In the genomic region with DNA sequence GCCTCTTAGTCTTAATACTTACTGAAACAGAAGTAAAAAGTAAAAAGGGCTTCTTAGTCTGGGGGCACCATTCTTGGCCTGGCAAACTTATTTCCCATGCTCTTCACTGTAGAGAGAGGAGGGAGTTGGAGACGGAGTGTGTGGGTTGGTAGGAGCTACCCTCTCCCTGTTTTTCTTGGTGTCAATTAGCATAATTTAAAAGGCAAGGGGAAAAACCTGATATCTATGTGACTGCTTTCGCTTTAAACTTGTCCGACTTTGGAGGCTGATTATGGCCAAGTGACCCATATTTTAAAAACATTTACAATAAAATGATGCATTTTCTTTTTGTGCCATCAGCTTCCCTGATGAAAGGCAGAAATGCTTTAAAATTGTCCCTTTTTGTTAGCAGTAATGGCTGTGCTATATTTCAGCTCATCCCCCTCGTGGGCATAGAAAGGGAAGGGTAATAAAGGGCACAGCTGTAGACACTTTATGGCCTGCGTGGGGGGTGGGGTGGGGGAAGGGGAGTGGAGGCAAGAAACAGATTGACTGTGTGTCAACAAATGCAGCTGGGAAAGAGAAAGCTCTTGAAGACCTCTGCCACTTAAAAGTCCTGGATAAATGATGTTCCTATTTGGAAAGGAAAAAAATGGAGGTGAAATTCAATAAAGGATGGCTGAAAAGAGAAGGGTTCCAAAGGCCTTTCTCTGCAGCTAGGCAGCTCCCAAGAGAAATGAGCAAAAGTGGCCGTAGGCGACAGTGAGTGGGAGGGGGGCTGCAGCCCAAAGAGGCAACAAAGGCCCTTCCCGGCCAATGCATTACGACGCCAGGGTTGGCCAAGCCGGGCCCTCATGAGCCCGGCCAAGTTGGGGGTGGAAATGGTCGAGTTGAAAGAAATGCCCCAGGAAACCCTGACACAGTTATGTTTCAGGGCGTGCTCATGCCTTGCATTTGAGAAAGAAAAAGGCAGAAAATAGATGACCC, we compare ENCODE assay signal across 19 cellular contexts. TPM values are rescaled to one million over a fixed set of nuclear protein-coding genes. Genes with fewer than 3 reads are reported as not detected.
DNase-seq lines count a peak whose midpoint lies in the region; TF ChIP-seq lines count a peak whose summit lies in the region.
"Had no signal": no experiment of that assay in that cellular context is flagged by ENCODE, and none has a peak within 500 bp of the region (broad histone marks: within the 10 kb centered on the region; RNA-seq: fewer than 3 reads in every experiment).

No MANE protein-coding gene starts in this region.

- H3K4me3 Mint-ChIP-seq in glutamatergic neuron (ENCODE audit: unreplicated experiment) (peak overlapping the region; percentile 72), progenitor cell of endocrine pancreas (ENCODE audit: low read depth) (no peak overlapping the region)
- H3K4me3 Mint-ChIP-seq: activated T-cell treated with anti-CD3 and anti-CD28 coated beads, Interleukin-2, amount 50 U/mL, for 24 hours; H9; immature natural killer cell had no signal

- TF ChIP-seq CTCF in glutamatergic neuron (IDR thresholded peaks at IDR 0.05; ENCODE audit: partially characterized antibody, unreplicated experiment) = no peak
- TF ChIP-seq CTCF in progenitor cell of endocrine pancreas (IDR thresholded peaks at IDR 0.05; ENCODE audit: unreplicated experiment) = no peak
- TF ChIP-seq CTCF in coronary artery (IDR thresholded peaks at IDR 0.05) = no peak

- H3K27ac Mint-ChIP-seq in glutamatergic neuron (ENCODE audit: unreplicated experiment) (peak overlapping the region; percentile 90), progenitor cell of endocrine pancreas (peak overlapping the region; percentile 21)
- H3K27ac Mint-ChIP-seq: activated T-cell treated with anti-CD3 and anti-CD28 coated beads, Interleukin-2, amount 50 U/mL, for 24 hours; H9; immature natural killer cell had no signal

- H3K9me3 Mint-ChIP-seq in glutamatergic neuron (ENCODE audit: unreplicated experiment) (no peaks in the 10 kb centered on the region), progenitor cell of endocrine pancreas (ENCODE audit: low read depth) (no peaks in the 10 kb centered on the region)
- H3K9me3 Mint-ChIP-seq: activated T-cell treated with anti-CD3 and anti-CD28 coated beads, Interleukin-2, amount 50 U/mL, for 24 hours; H9; immature natural killer cell had no signal

- no peak overlapping the region for H3K27ac ChIP-seq in coronary artery
- H3K27ac ChIP-seq: BLaER1, stomach, vagina had no signal

- DNase-seq in NCI-H1092 (lab: John Stamatoyannopoulos, UW) (peak; percentile 67), NCI-H345 (lab: John Stamatoyannopoulos, UW) (peak; percentile 54), glutamatergic neuron (peak; percentile 67), progenitor cell of endocrine pancreas (ENCODE audit: low spot score, unreplicated experiment) (no peak), coronary artery (ENCODE audit: low spot score) (no peak), germinal center (ENCODE audit: low spot score) (no peak), G401 (ENCODE audit: low spot score) (no peak)
- DNase-seq: activated CD4-positive, alpha-beta T cell treated with anti-CD3 and anti-CD28 coated beads for 4 hours; activated T-cell treated with anti-CD3 and anti-CD28 coated beads, Interleukin-2, amount 50 U/mL, for 24 hours; central memory CD4-positive, alpha-beta T cell; foreskin melanocyte; H9; immature natural killer cell; mesenchymal stem cell; occipital lobe; stimulated activated CD4-positive, alpha-beta T cell treated with anti-CD3 and anti-CD28 coated beads, Interleukin-12 subunit alpha, Interleukin-12 subunit beta, amount 100 ng/mL, for 4 hours; stomach had no signal

- no peak overlapping the region for H3K4me3 ChIP-seq in coronary artery
- H3K4me3 ChIP-seq: BLaER1, stomach, vagina had no signal

- H3K27me3 Mint-ChIP-seq in glutamatergic neuron (ENCODE audit: unreplicated experiment) (peaks cover 2% of the 10 kb centered on the region), progenitor cell of endocrine pancreas (peaks cover 51% of the 10 kb centered on the region)

- in situ Hi-C loops in G401 (cut with HindIII; ENCODE audit: low sequenced_read_pairs) = no loop called here

- H3K36me3 Mint-ChIP-seq in glutamatergic neuron (ENCODE audit: unreplicated experiment) (no peaks in the 10 kb centered on the region), progenitor cell of endocrine pancreas (ENCODE audit: insufficient read depth) (no peaks in the 10 kb centered on the region)
- H3K36me3 Mint-ChIP-seq: immature natural killer cell had no signal

- H3K4me1 Mint-ChIP-seq in glutamatergic neuron (ENCODE audit: low read depth, unreplicated experiment) = peaks cover 24% of the 10 kb centered on the region
- peaks cover 8% of the 10 kb centered on the region for H3K4me1 Mint-ChIP-seq in progenitor cell of endocrine pancreas (ENCODE audit: low read depth)

RNA-seq across cellular contexts. Expression of gene TMEM263, which starts 57.4 kb away (rescaled TPM):
- 4.6 TPM for total RNA-seq in glutamatergic neuron (ENCODE audit: unreplicated experiment)
- 37.6 and 39.7 TPM in 2 replicates for total RNA-seq in progenitor cell of endocrine pancreas
- total RNA-seq in G401 (2014; rRNA removed; shearing (Covaris generic)) = 32.0 and 51.7 TPM in 2 replicates

Comparison
In these comparisons a context has a peak if more than half of its experiments do, and no peak if none do; other contexts are left out.
1. DNase-seq: peak in NCI-H1092 (single experiment), NCI-H345 (single experiment) and glutamatergic neuron (single experiment); none in progenitor cell of endocrine pancreas (single experiment), coronary artery (single experiment), germinal center (single experiment) and G401 (single experiment).